In the genomic region with DNA sequence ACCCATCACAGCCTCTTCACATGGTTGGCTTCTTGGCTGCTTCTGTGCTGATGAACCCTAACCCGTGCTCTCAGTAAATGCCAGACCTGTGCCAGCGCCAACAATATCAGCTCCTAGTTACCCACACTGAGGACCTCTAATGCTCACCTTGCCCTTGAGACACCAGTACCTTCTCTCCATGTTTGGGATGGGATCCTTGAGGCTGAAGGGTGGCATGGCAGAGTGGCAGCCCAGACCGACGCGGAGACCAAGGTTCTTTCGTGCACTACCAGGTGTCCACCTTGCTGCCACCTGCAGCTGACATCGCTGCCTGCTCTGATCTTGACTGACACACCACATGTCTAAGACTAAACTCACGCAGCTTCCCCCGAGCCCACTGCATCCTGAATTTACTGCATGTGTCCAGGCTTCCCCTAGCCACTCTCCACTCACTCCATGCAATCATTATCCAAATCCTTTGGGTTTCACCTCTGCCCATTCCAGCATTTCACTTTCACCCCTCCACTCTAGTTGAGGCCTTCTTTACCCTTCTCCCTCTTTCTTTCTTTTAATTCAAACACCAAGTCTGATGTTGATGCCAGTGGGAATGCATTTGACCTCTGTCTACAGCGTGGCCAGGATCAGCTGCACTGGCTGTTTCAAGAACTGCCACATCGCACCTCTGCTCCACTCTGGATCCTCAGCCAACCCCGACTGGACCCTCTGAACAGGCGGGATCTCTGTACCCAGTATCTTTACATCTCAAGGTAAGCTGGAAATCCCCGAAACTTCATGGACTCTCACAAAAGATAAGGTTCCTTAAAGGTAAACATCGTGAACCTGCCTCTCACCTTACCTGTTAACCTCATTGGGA, we compare ENCODE assay signal across 17 cellular contexts.
DNase-seq lines count a peak whose midpoint lies in the region; ATAC-seq and TF ChIP-seq lines count a peak whose summit lies in the region.
"Had no signal": no experiment of that assay in that cellular context is flagged by ENCODE, and none has a peak within 500 bp of the region (broad histone marks: within the 10 kb centered on the region; RNA-seq: fewer than 3 reads in every experiment).

No MANE protein-coding gene starts in this region.

- ATAC-seq in lung (ENCODE audit: insufficient read depth, low FRiP score) (no peak), HG03442 (IDR thresholded peaks at IDR 0.05; ENCODE audit: unreplicated experiment) (no peak)

- 88 to 93% methylated on average over 15 of the region's 15 CpGs for whole genome bisulfite sequencing in lung, 2 donors
- WGBS in testis, 2 donors, result 89 to 94% methylated on average over 12 to 15 of the region's 15 CpGs

- H3K4me3 ChIP-seq in coronary artery (no peak overlapping the region), lung (no peak overlapping the region), testis (no peak overlapping the region), tibial artery (no peak overlapping the region)
- H3K4me3 ChIP-seq: BLaER1, HAP-1 had no signal

- no peak overlapping the region for H3K27ac ChIP-seq in coronary artery
- H3K27ac ChIP-seq in lung (ENCODE audit: low read depth in 1 of 2, low read length in 1 of 2), result no peak overlapping the region
- no peak overlapping the region for H3K27ac ChIP-seq in testis
- H3K27ac ChIP-seq in tibial artery, result no peak overlapping the region
- H3K27ac ChIP-seq: BLaER1 had no signal

- H3K4me1 ChIP-seq in lung (ENCODE audit: control insufficient read depth in 2 of 2, insufficient read depth in 2 of 2, low read length in 2 of 2) (no peaks in the 10 kb centered on the region), testis (no peaks in the 10 kb centered on the region), tibial artery (no peaks in the 10 kb centered on the region)
- H3K4me1 ChIP-seq: BLaER1, Caco-2, HAP-1 had no signal

- peak; percentile 2 for DNase-seq in activated CD8-positive, alpha-beta memory T cell treated with anti-CD3 and anti-CD28 coated beads, Interleukin-2, amount 50 U/mL, for 48 hours
- no peak for DNase-seq in activated CD8-positive, alpha-beta memory T cell treated with anti-CD3 and anti-CD28 coated beads, Interleukin-2, amount 50 U/mL, for 4 hours
- DNase-seq in coronary artery (ENCODE audit: low spot score), result peak; percentile 43
- peak; percentile 14 for DNase-seq in lung (ENCODE audit: low spot score)
- DNase-seq in testis, result peak; percentile 6
- no peak for DNase-seq in RKO (ENCODE audit: low spot score)
- no peak for DNase-seq in tibial artery
- DNase-seq: 8988T; AML-193; Caco-2; CD8-positive, alpha-beta memory T cell; DND-41; GDM1; GOT3 had no signal

- H3K27me3 ChIP-seq in lung (ENCODE audit: control insufficient read depth, insufficient read depth), result no peaks in the 10 kb centered on the region
- no peaks in the 10 kb centered on the region for H3K27me3 ChIP-seq in testis
- H3K27me3 ChIP-seq in tibial artery, result no peaks in the 10 kb centered on the region
- H3K27me3 ChIP-seq: BLaER1 had no signal

- H3K9me3 ChIP-seq in lung (ENCODE audit: control insufficient read depth in 2 of 2, insufficient read depth in 1 of 2, low read length in 1 of 2) (peaks cover 0 to 2% of the 10 kb centered on the region in 2 donors), testis (no peaks in the 10 kb centered on the region), tibial artery (no peaks in the 10 kb centered on the region)
- H3K9me3 ChIP-seq: BLaER1, Caco-2, HAP-1 had no signal

- TF ChIP-seq POLR2A in testis (IDR thresholded peaks at IDR 0.05), result no peak

- no peak for TF ChIP-seq CTCF in coronary artery (IDR thresholded peaks at IDR 0.05)
- no peak for TF ChIP-seq CTCF in lung (IDR thresholded peaks at IDR 0.05; ENCODE audit: control extremely low read depth, extremely low read depth)
- TF ChIP-seq CTCF in testis (IDR thresholded peaks at IDR 0.05), result no peak
- TF ChIP-seq CTCF in tibial artery (IDR thresholded peaks at IDR 0.05), result no peak

- intact Hi-C loops in testis (cut with DNase I; ENCODE audit: low total_unique reads), result no loop called here
- intact Hi-C loops in tibial artery (cut with DNase I; ENCODE audit: low total_unique reads), result no loop called here

- H3K36me3 ChIP-seq in lung (ENCODE audit: control insufficient read depth in 2 of 2, insufficient read depth in 2 of 2, low read length in 2 of 2), result no peaks in the 10 kb centered on the region
- H3K36me3 ChIP-seq in testis (ENCODE audit: low read depth, missing control alignments), result no peaks in the 10 kb centered on the region
- H3K36me3 ChIP-seq in tibial artery, result no peaks in the 10 kb centered on the region
- H3K36me3 ChIP-seq: BLaER1, HAP-1 had no signal

Comparison
In these comparisons a context has a peak if more than half of its experiments do, and no peak if none do; other contexts are left out.
1. DNase-seq: peak in activated CD8-positive, alpha-beta memory T cell treated with anti-CD3 and anti-CD28 coated beads, Interleukin-2, amount 50 U/mL, for 48 hours (single experiment), coronary artery (single experiment), lung (single experiment) and testis (single experiment); none in activated CD8-positive, alpha-beta memory T cell treated with anti-CD3 and anti-CD28 coated beads, Interleukin-2, amount 50 U/mL, for 4 hours (single experiment), RKO (single experiment) and tibial artery (0 of 2).